In the genomic region with DNA sequence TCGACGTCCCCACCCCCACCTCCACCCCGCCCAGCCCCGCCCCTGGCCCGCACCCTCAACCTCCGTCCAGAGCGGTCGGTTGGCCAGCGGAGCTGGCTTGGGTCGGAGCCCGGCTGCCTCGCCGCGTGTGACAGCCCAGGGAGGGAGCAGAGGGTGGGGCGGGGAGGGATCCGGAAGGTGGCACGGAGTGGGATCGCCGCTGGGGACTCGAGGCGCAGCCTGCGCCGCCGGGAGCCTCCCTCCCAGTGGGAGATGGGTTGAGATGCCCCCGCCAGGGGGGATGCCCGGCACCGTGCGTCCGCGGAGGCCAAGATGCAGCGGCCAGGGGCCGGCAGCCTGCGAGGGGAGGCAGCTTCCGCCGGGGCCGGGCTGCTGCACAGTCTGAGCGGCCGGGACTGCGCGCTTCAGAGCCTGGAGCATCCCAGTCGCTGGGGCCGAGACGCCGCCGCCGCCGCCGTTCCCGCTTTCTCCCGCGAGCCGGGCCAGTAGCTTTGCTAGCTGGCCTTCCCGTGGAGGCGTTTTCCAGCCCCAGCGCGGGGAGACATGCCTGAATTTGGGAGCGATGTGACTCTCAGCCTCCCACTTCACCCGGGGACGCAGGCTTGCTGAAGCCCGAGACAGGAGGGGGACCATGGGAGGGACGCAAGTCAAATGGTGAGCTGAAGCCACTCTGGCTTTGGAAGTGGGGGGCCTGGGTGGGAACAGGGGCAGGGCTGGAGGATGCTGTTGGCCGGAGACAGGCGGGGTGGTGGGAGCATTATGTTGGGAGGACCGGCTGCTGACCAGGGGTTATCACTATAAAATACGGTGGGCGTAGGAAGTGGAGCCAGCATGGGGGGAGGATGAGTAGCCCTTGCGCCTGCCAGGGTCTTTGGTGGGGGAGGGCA, we compare ENCODE assay signal across 1 cellular context.
A peak's percentile ranks its signal among the peaks of the same experiment; 100 is the strongest.
TF ChIP-seq lines count a peak whose summit lies in the region.

No MANE protein-coding gene starts in this region.

TF ChIP-seq in WTC11, 78 proteins besides CTCF, POLR2A, EP300 and RAD21 (continued from another document):
- TF ChIP-seq ZNF423 (CRISPR knock-in tag; IDR thresholded peaks at IDR 0.05): peak; percentile 58; the same call in 1 of the 2 replicates
- TF ChIP-seq, protein P1, sequence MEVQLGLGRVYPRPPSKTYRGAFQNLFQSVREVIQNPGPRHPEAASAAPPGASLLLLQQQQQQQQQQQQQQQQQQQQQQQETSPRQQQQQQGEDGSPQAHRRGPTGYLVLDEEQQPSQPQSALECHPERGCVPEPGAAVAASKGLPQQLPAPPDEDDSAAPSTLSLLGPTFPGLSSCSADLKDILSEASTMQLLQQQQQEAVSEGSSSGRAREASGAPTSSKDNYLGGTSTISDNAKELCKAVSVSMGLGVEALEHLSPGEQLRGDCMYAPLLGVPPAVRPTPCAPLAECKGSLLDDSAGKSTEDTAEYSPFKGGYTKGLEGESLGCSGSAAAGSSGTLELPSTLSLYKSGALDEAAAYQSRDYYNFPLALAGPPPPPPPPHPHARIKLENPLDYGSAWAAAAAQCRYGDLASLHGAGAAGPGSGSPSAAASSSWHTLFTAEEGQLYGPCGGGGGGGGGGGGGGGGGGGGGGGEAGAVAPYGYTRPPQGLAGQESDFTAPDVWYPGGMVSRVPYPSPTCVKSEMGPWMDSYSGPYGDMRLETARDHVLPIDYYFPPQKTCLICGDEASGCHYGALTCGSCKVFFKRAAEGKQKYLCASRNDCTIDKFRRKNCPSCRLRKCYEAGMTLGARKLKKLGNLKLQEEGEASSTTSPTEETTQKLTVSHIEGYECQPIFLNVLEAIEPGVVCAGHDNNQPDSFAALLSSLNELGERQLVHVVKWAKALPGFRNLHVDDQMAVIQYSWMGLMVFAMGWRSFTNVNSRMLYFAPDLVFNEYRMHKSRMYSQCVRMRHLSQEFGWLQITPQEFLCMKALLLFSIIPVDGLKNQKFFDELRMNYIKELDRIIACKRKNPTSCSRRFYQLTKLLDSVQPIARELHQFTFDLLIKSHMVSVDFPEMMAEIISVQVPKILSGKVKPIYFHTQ (CRISPR knock-in tag; IDR thresholded peaks at IDR 0.05): no peak
- TF ChIP-seq SOX15 (CRISPR knock-in tag; IDR thresholded peaks at IDR 0.05): no peak
- TF ChIP-seq, protein P2, sequence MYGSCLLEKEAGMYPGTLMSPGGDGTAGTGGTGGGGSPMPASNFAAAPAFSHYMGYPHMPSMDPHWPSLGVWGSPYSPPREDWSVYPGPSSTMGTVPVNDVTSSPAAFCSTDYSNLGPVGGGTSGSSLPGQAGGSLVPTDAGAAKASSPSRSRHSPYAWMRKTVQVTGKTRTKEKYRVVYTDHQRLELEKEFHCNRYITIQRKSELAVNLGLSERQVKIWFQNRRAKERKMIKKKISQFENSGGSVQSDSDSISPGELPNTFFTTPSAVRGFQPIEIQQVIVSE (CRISPR knock-in tag; IDR thresholded peaks at IDR 0.05; ENCODE audit: borderline replicate concordance): no peak
- TF ChIP-seq, protein P3, sequence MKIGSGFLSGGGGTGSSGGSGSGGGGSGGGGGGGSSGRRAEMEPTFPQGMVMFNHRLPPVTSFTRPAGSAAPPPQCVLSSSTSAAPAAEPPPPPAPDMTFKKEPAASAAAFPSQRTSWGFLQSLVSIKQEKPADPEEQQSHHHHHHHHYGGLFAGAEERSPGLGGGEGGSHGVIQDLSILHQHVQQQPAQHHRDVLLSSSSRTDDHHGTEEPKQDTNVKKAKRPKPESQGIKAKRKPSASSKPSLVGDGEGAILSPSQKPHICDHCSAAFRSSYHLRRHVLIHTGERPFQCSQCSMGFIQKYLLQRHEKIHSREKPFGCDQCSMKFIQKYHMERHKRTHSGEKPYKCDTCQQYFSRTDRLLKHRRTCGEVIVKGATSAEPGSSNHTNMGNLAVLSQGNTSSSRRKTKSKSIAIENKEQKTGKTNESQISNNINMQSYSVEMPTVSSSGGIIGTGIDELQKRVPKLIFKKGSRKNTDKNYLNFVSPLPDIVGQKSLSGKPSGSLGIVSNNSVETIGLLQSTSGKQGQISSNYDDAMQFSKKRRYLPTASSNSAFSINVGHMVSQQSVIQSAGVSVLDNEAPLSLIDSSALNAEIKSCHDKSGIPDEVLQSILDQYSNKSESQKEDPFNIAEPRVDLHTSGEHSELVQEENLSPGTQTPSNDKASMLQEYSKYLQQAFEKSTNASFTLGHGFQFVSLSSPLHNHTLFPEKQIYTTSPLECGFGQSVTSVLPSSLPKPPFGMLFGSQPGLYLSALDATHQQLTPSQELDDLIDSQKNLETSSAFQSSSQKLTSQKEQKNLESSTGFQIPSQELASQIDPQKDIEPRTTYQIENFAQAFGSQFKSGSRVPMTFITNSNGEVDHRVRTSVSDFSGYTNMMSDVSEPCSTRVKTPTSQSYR (CRISPR knock-in tag; IDR thresholded peaks at IDR 0.05): no peak
- no peak for TF ChIP-seq TEAD4 (CRISPR knock-in tag; IDR thresholded peaks at IDR 0.05)
- TF ChIP-seq NR1H2 (CRISPR knock-in tag; IDR thresholded peaks at IDR 0.05): no peak
- TF ChIP-seq, protein P4, sequence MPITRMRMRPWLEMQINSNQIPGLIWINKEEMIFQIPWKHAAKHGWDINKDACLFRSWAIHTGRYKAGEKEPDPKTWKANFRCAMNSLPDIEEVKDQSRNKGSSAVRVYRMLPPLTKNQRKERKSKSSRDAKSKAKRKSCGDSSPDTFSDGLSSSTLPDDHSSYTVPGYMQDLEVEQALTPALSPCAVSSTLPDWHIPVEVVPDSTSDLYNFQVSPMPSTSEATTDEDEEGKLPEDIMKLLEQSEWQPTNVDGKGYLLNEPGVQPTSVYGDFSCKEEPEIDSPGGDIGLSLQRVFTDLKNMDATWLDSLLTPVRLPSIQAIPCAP (CRISPR knock-in tag; IDR thresholded peaks at IDR 0.05): 0 out of 2 replicates have a peak, but pooled peaks have one; percentile 24
- no peak for TF ChIP-seq OVOL2 (CRISPR knock-in tag; IDR thresholded peaks at IDR 0.05; ENCODE audit: borderline replicate concordance)
- TF ChIP-seq PRRX2 (CRISPR knock-in tag; IDR thresholded peaks at IDR 0.05): no peak
- peak; percentile 17; the same call in 1 of the 2 replicates for TF ChIP-seq SP1 (CRISPR knock-in tag; conservative IDR thresholded peaks at IDR 0.05)
- no peak for TF ChIP-seq EMX1 (CRISPR knock-in tag; IDR thresholded peaks at IDR 0.05)
- TF ChIP-seq NFATC4 (CRISPR knock-in tag; IDR thresholded peaks at IDR 0.05): no peak
- no peak for TF ChIP-seq ZNF138 (CRISPR knock-in tag; conservative IDR thresholded peaks at IDR 0.05)
- TF ChIP-seq TEAD1 (CRISPR knock-in tag; IDR thresholded peaks at IDR 0.05): 0 out of 2 replicates have a peak, but pooled peaks have one; percentile 20
- TF ChIP-seq, protein P5, sequence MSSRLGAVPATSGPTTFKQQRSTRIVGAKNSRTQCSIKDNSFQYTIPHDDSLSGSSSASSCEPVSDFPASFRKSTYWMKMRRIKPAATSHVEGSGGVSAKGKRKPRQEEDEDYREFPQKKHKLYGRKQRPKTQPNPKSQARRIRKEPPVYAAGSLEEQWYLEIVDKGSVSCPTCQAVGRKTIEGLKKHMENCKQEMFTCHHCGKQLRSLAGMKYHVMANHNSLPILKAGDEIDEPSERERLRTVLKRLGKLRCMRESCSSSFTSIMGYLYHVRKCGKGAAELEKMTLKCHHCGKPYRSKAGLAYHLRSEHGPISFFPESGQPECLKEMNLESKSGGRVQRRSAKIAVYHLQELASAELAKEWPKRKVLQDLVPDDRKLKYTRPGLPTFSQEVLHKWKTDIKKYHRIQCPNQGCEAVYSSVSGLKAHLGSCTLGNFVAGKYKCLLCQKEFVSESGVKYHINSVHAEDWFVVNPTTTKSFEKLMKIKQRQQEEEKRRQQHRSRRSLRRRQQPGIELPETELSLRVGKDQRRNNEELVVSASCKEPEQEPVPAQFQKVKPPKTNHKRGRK (CRISPR knock-in tag; IDR thresholded peaks at IDR 0.05; ENCODE audit: borderline replicate concordance): no peak
- TF ChIP-seq, protein P6, sequence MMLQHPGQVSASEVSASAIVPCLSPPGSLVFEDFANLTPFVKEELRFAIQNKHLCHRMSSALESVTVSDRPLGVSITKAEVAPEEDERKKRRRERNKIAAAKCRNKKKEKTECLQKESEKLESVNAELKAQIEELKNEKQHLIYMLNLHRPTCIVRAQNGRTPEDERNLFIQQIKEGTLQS (CRISPR knock-in tag; conservative IDR thresholded peaks at IDR 0.05): no peak
TF ChIP-seq in WTC11: peak in this region for 18.
